Comparison of ENCODE assay signal across 14 cellular contexts in the genomic region with DNA sequence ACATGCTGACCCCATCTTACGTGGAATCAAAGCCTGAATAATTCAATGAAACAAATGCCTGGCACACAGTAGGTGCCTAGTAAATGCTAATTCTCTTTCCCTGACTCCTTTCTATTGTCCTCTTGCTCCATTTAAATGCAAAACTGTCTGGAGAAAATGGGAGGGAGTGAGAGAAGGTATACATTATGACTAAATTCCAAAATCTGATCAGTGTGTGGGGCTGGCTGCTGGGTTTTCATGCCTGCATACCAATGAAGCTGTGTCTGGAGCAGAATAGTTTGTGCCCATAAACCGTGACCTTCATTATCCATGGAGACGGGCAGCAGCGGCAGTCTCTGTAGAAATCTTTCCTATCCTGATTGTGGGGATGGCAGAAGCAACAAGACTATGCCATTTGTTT.
"Had no signal": no experiment of that assay in that cellular context is flagged by ENCODE, and none has a peak within 500 bp of the region (broad histone marks: within the 10 kb centered on the region; RNA-seq: fewer than 3 reads in every experiment).

No MANE protein-coding gene starts in this region.

- H3K27ac ChIP-seq: colonic mucosa, neutrophil, tibial nerve had no signal

- H3K4me1 Mint-ChIP-seq: stimulated activated effector memory CD8-positive, alpha-beta T cell treated with anti-CD3 and anti-CD28 coated beads, Interleukin-12 subunit alpha, Interleukin-12 subunit beta, amount 100 ng/mL, for 72 hours had no signal

- H3K4me1 ChIP-seq: colonic mucosa had no signal

- H3K9me3 Mint-ChIP-seq: stimulated activated effector memory CD8-positive, alpha-beta T cell treated with anti-CD3 and anti-CD28 coated beads, Interleukin-12 subunit alpha, Interleukin-12 subunit beta, amount 100 ng/mL, for 72 hours; T-helper 1 cell treated with Interleukin-12 subunit alpha and Interleukin-12 subunit beta and Interleukin-4 antibody, amounts not matched to agents 30 μg/mL and 1 μg/mL, for 36 hours had no signal

- ATAC-seq: activated CD8-positive, alpha-beta T cell treated with anti-CD3 and anti-CD28 coated beads, Interleukin-2, amount 10 ng/mL, durations not matched to agents 7 days and 5 days; right cardiac atrium; stimulated activated effector memory CD8-positive, alpha-beta T cell treated with anti-CD3 and anti-CD28 coated beads, Interleukin-12 subunit alpha, Interleukin-12 subunit beta, amount 100 ng/mL, for 72 hours had no signal

- H3K36me3 ChIP-seq: colonic mucosa, gastrocnemius medialis, neutrophil, tibial nerve had no signal

- H3K9ac ChIP-seq: SK-N-SH had no signal

- DNase-seq: activated CD4-positive, alpha-beta T cell treated with anti-CD3 and anti-CD28 coated beads for 48 hours; activated CD8-positive, alpha-beta memory T cell treated with anti-CD3 and anti-CD28 coated beads, Interleukin-2, amount 50 U/mL, for 48 hours; activated CD8-positive, alpha-beta T cell treated with anti-CD3 and anti-CD28 coated beads, Interleukin-2, amount 10 ng/mL, durations not matched to agents 7 days and 5 days; activated naive CD4-positive, alpha-beta T cell; caudate nucleus; colonic mucosa; posterior cingulate gyrus; right cardiac atrium; SK-N-SH had no signal

- H3K27ac Mint-ChIP-seq: activated CD8-positive, alpha-beta T cell treated with anti-CD3 and anti-CD28 coated beads, Interleukin-2, amount 10 ng/mL, durations not matched to agents 7 days and 5 days; stimulated activated effector memory CD8-positive, alpha-beta T cell treated with anti-CD3 and anti-CD28 coated beads, Interleukin-12 subunit alpha, Interleukin-12 subunit beta, amount 100 ng/mL, for 72 hours; T-helper 1 cell treated with Interleukin-12 subunit alpha and Interleukin-12 subunit beta and Interleukin-4 antibody, amounts not matched to agents 30 μg/mL and 1 μg/mL, for 36 hours had no signal

- H3K27me3 ChIP-seq: colonic mucosa, gastrocnemius medialis, tibial nerve had no signal

- H3K4me3 ChIP-seq: colonic mucosa, gastrocnemius medialis, tibial nerve had no signal

- H3K9me3 ChIP-seq: colonic mucosa, gastrocnemius medialis, neutrophil, SK-N-SH, tibial nerve had no signal

- H3K36me3 Mint-ChIP-seq: stimulated activated effector memory CD8-positive, alpha-beta T cell treated with anti-CD3 and anti-CD28 coated beads, Interleukin-12 subunit alpha, Interleukin-12 subunit beta, amount 100 ng/mL, for 72 hours had no signal

- H3K4me3 Mint-ChIP-seq: activated CD8-positive, alpha-beta T cell treated with anti-CD3 and anti-CD28 coated beads, Interleukin-2, amount 10 ng/mL, durations not matched to agents 7 days and 5 days; stimulated activated effector memory CD8-positive, alpha-beta T cell treated with anti-CD3 and anti-CD28 coated beads, Interleukin-12 subunit alpha, Interleukin-12 subunit beta, amount 100 ng/mL, for 72 hours; T-helper 1 cell treated with Interleukin-12 subunit alpha and Interleukin-12 subunit beta and Interleukin-4 antibody, amounts not matched to agents 30 μg/mL and 1 μg/mL, for 36 hours had no signal
